ENCODE assay signal across 12 cellular contexts in the genomic region with DNA sequence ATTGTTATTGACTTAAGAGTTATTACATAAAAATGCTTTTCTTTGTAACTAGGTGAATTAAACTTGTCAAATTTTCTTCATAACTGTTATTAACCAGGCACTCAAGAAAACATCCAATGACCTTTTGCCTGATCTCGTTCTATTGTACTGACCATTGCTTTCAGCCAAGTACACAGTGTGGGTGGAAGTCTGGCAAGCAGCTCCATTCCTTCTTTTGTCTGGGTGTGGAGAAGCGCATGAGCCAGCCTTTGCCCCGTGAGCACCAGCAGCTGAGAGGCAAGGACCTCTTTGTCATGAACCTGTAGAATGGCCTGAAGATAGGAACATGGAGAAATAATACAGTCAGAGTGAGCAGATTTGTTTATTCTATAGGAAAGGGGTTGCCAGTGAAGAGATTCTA. TPM values are rescaled to one million over a fixed set of nuclear protein-coding genes. Genes with fewer than 3 reads are reported as not detected.
A peak's percentile ranks its signal among the peaks of the same experiment; 100 is the strongest.
DNase-seq lines count a peak whose midpoint lies in the region; ATAC-seq and TF ChIP-seq lines count a peak whose summit lies in the region.
"Had no signal": no experiment of that assay in that cellular context is flagged by ENCODE, and none has a peak within 500 bp of the region (broad histone marks: within the 10 kb centered on the region; RNA-seq: fewer than 3 reads in every experiment).

No MANE protein-coding gene starts in this region.

- no peaks in the 10 kb centered on the region for H3K9me3 Mint-ChIP-seq in brain
- no peaks in the 10 kb centered on the region for H3K9me3 Mint-ChIP-seq in activated CD8-positive, alpha-beta T cell treated with anti-CD3 and anti-CD28 coated beads for 36 hours
- H3K9me3 Mint-ChIP-seq: activated naive CD8-positive, alpha-beta T cell treated with anti-CD3 and anti-CD28 coated beads, Interleukin-2, amount 10 ng/mL, durations not matched to agents 7 days and 5 days; memory B cell; stimulated activated effector memory CD8-positive, alpha-beta T cell treated with anti-CD3 and anti-CD28 coated beads, Interleukin-12 subunit alpha, Interleukin-12 subunit beta, amount 100 ng/mL, for 72 hours had no signal

- intact Hi-C loops in left cardiac atrium (cut with DNase I), result no loop called here
- intact Hi-C loops in activated CD8-positive, alpha-beta T cell treated with anti-CD3 and anti-CD28 coated beads for 36 hours (cut with micrococcal nuclease), result no loop called here

- H3K27ac Mint-ChIP-seq in brain, result peak overlapping the region in 3 of 5 experiments; percentile 85 to 95 (median 88)
- H3K27ac Mint-ChIP-seq in activated CD8-positive, alpha-beta T cell treated with anti-CD3 and anti-CD28 coated beads for 36 hours, result no peak overlapping the region
- H3K27ac Mint-ChIP-seq: activated naive CD8-positive, alpha-beta T cell treated with anti-CD3 and anti-CD28 coated beads, Interleukin-2, amount 10 ng/mL, durations not matched to agents 7 days and 5 days; stimulated activated effector memory CD8-positive, alpha-beta T cell treated with anti-CD3 and anti-CD28 coated beads, Interleukin-12 subunit alpha, Interleukin-12 subunit beta, amount 100 ng/mL, for 72 hours had no signal

- POLR2A ChIA-PET in activated CD8-positive, alpha-beta T cell treated with anti-CD3 and anti-CD28 coated beads for 36 hours (lab: Charles Lee), result no interaction called here

- CTCF ChIA-PET in activated CD8-positive, alpha-beta T cell treated with anti-CD3 and anti-CD28 coated beads for 36 hours (lab: Charles Lee), result no interaction called here

- H3K36me3 Mint-ChIP-seq in brain, result peaks cover 39% of the 10 kb centered on the region
- H3K36me3 Mint-ChIP-seq in activated CD8-positive, alpha-beta T cell treated with anti-CD3 and anti-CD28 coated beads for 36 hours (ENCODE audit: low read depth), result peaks cover 32% of the 10 kb centered on the region

- no peaks in the 10 kb centered on the region for H3K27me3 Mint-ChIP-seq in brain
- no peaks in the 10 kb centered on the region for H3K27me3 Mint-ChIP-seq in activated CD8-positive, alpha-beta T cell treated with anti-CD3 and anti-CD28 coated beads for 36 hours
- H3K27me3 Mint-ChIP-seq: activated naive CD8-positive, alpha-beta T cell treated with anti-CD3 and anti-CD28 coated beads, Interleukin-2, amount 10 ng/mL, durations not matched to agents 7 days and 5 days; memory B cell had no signal

- H3K4me3 Mint-ChIP-seq in brain, result peak overlapping the region in 1 of 5 experiments; percentile 45
- H3K4me3 Mint-ChIP-seq in activated CD8-positive, alpha-beta T cell treated with anti-CD3 and anti-CD28 coated beads for 36 hours, result no peak overlapping the region
- H3K4me3 Mint-ChIP-seq: activated naive CD8-positive, alpha-beta T cell treated with anti-CD3 and anti-CD28 coated beads, Interleukin-2, amount 10 ng/mL, durations not matched to agents 7 days and 5 days; memory B cell; stimulated activated effector memory CD8-positive, alpha-beta T cell treated with anti-CD3 and anti-CD28 coated beads, Interleukin-12 subunit alpha, Interleukin-12 subunit beta, amount 100 ng/mL, for 72 hours had no signal

- peak; percentile 52 for DNase-seq in GM03348 (ENCODE audit: low spot score)
- peak; percentile 51 for DNase-seq in left cardiac atrium
- DNase-seq in renal cortical epithelial cell (ENCODE audit: low read depth), result peak; percentile 15
- no peak for DNase-seq in DMS53 treated with DMSO at 0.1 percent for 48 hours (lab: John Stamatoyannopoulos, UW; ENCODE audit: unreplicated experiment)
- DNase-seq in activated CD8-positive, alpha-beta T cell treated with anti-CD3 and anti-CD28 coated beads for 36 hours, result no peak
- no peak for DNase-seq in CD1c-positive myeloid dendritic cell (ENCODE audit: extremely low spot score)
- DNase-seq: activated naive CD8-positive, alpha-beta T cell treated with anti-CD3 and anti-CD28 coated beads, Interleukin-2, amount 10 ng/mL, durations not matched to agents 7 days and 5 days; NCI-H69 had no signal

- no peak for TF ChIP-seq CTCF in brain (conservative IDR thresholded peaks at IDR 0.05)
- no peak for TF ChIP-seq CTCF in activated CD8-positive, alpha-beta T cell treated with anti-CD3 and anti-CD28 coated beads for 36 hours (IDR thresholded peaks at IDR 0.05)

- H3K4me1 Mint-ChIP-seq in brain, result peaks cover 4% of the 10 kb centered on the region
- H3K4me1 Mint-ChIP-seq in activated CD8-positive, alpha-beta T cell treated with anti-CD3 and anti-CD28 coated beads for 36 hours (ENCODE audit: low read depth), result no peaks in the 10 kb centered on the region

- peak; percentile 85 to 90 for ATAC-seq in left cardiac atrium
- no peak for ATAC-seq in activated CD8-positive, alpha-beta T cell treated with anti-CD3 and anti-CD28 coated beads for 36 hours
- no peak for ATAC-seq in GM19023 (IDR thresholded peaks at IDR 0.05; ENCODE audit: unreplicated experiment)
- ATAC-seq: stimulated activated effector memory CD8-positive, alpha-beta T cell treated with anti-CD3 and anti-CD28 coated beads, Interleukin-12 subunit alpha, Interleukin-12 subunit beta, amount 100 ng/mL, for 72 hours had no signal

RNA-seq across cellular contexts. Expression of gene IARS2, which starts 57.5 kb away (rescaled TPM):
- 24.1 TPM for polyA plus RNA-seq in brain (ENCODE audit: insufficient read depth, low read depth, low replicate concordance)
- 10 to 100 TPM; 58.7 to 64.0 TPM for total RNA-seq in left cardiac atrium
- 105 and 151 TPM in 2 replicates for total RNA-seq in renal cortical epithelial cell
- total RNA-seq in activated CD8-positive, alpha-beta T cell treated with anti-CD3 and anti-CD28 coated beads for 36 hours, result 10 to 100 TPM; 75.0 to 75.2 TPM

Comparison
In these comparisons a context has a peak if more than half of its experiments do, and no peak if none do; other contexts are left out.
1. DNase-seq: peak in GM03348 (single experiment), left cardiac atrium (single experiment) and renal cortical epithelial cell (single experiment); none in DMS53 treated with DMSO at 0.1 percent for 48 hours (single experiment), activated CD8-positive, alpha-beta T cell treated with anti-CD3 and anti-CD28 coated beads for 36 hours (single experiment) and CD1c-positive myeloid dendritic cell (single experiment).
2. ATAC-seq: peak in left cardiac atrium (2 of 2); none in activated CD8-positive, alpha-beta T cell treated with anti-CD3 and anti-CD28 coated beads for 36 hours (single experiment) and GM19023 (single experiment).